8 cellular contexts compared by ENCODE assay signal in genomic region chr9:128551652-128552152, GRCh38. TPM values are rescaled to one million over a fixed set of nuclear protein-coding genes. Genes with fewer than 3 reads are reported as not detected.
DNase-seq lines count a peak whose midpoint lies in the region; ATAC-seq lines count a peak whose summit lies in the region.

No MANE protein-coding gene starts in this region.

- H3K36me3 Mint-ChIP-seq in T-helper 2 cell treated with Interferon-gamma antibody and Interleukin-4, amounts not matched to agents 5 μg/mL and 100 μg/mL, for 36 hours (ENCODE audit: low read depth), result no peaks in the 10 kb centered on the region
- peaks cover 2% of the 10 kb centered on the region for H3K36me3 Mint-ChIP-seq in activated CD4-positive, alpha-beta memory T cell treated with anti-CD3 and anti-CD28 coated beads for 36 hours
- no peaks in the 10 kb centered on the region for H3K36me3 Mint-ChIP-seq in stimulated activated memory B cell treated with anti-CD40 and anti-IgM and Interleukin-4, amounts not matched to agents 10 μg/mL and 1 μg/mL and 100 μg/mL, for 72 hours

- CTCF ChIA-PET in activated CD4-positive, alpha-beta memory T cell treated with anti-CD3 and anti-CD28 coated beads for 36 hours (lab: Charles Lee), result interaction anchor here (1.0 to 2.5 kb wide), 4 partner anchors 11 to 266 kb away, joined by 3 to 10 read pairs (median 4); partner anchors contain the start of gene ENDOG

- peaks cover 9% of the 10 kb centered on the region for H3K4me1 ChIP-seq in iPS DF 6.9 (ENCODE audit: control insufficient read depth, insufficient read depth, low read length)

- peak overlapping the region; percentile 93 for H3K4me3 Mint-ChIP-seq in T-helper 2 cell treated with Interferon-gamma antibody and Interleukin-4, amounts not matched to agents 5 μg/mL and 100 μg/mL, for 36 hours
- H3K4me3 Mint-ChIP-seq in activated CD4-positive, alpha-beta memory T cell treated with anti-CD3 and anti-CD28 coated beads for 36 hours, result peak overlapping the region; percentile 96
- peak overlapping the region; percentile 98 for H3K4me3 Mint-ChIP-seq in stimulated activated memory B cell treated with anti-CD40 and anti-IgM and Interleukin-4, amounts not matched to agents 10 μg/mL and 1 μg/mL and 100 μg/mL, for 72 hours

- no peak for DNase-seq in T-helper 2 cell treated with Interferon-gamma antibody and Interleukin-4, amounts not matched to agents 5 μg/mL and 100 μg/mL, for 36 hours (ENCODE audit: low spot score)
- DNase-seq in T-helper 2 cell, result no peak
- DNase-seq in activated CD4-positive, alpha-beta memory T cell treated with anti-CD3 and anti-CD28 coated beads for 36 hours, result no peak
- DNase-seq in iPS DF 6.9 (ENCODE audit: low read depth, low spot score), result no peak
- DNase-seq in NCI-H345 treated with DMSO at 0.1 percent for 48 hours (lab: John Stamatoyannopoulos, UW; ENCODE audit: unreplicated experiment), result no peak
- no peak for DNase-seq in ureter (ENCODE audit: low spot score)
- DNase-seq in amniotic stem cell (lab: John Stamatoyannopoulos, UW), result no peak

- POLR2A ChIA-PET in activated CD4-positive, alpha-beta memory T cell treated with anti-CD3 and anti-CD28 coated beads for 36 hours (lab: Charles Lee), result interaction anchor here (0.8 to 2.6 kb wide), 8 partner anchors 8 to 278 kb away, joined by 3 to 8 read pairs (median 4); partner anchors contain the start of genes GLE1, GOLGA2, SPOUT1 and SWI5

- intact Hi-C loops in activated CD4-positive, alpha-beta memory T cell treated with anti-CD3 and anti-CD28 coated beads for 36 hours (cut with micrococcal nuclease), result loop anchor here (1.0 to 5.0 kb wide), 7 partner anchors 35 to 477 kb away; partner anchors contain the start of genes GLE1, KYAT1, LRRC8A and ODF2

- H3K27ac ChIP-seq in iPS DF 6.9 (ENCODE audit: low read length), result no peak overlapping the region

- peak overlapping the region; percentile 94 for H3K27ac Mint-ChIP-seq in T-helper 2 cell treated with Interferon-gamma antibody and Interleukin-4, amounts not matched to agents 5 μg/mL and 100 μg/mL, for 36 hours
- H3K27ac Mint-ChIP-seq in activated CD4-positive, alpha-beta memory T cell treated with anti-CD3 and anti-CD28 coated beads for 36 hours, result peak overlapping the region; percentile 95
- H3K27ac Mint-ChIP-seq in stimulated activated memory B cell treated with anti-CD40 and anti-IgM and Interleukin-4, amounts not matched to agents 10 μg/mL and 1 μg/mL and 100 μg/mL, for 72 hours, result no peak overlapping the region

- no peaks in the 10 kb centered on the region for H3K27me3 ChIP-seq in iPS DF 6.9 (ENCODE audit: control insufficient read depth, insufficient read depth, low read length)

- H3K9me3 Mint-ChIP-seq in T-helper 2 cell treated with Interferon-gamma antibody and Interleukin-4, amounts not matched to agents 5 μg/mL and 100 μg/mL, for 36 hours, result no peaks in the 10 kb centered on the region
- no peaks in the 10 kb centered on the region for H3K9me3 Mint-ChIP-seq in activated CD4-positive, alpha-beta memory T cell treated with anti-CD3 and anti-CD28 coated beads for 36 hours
- no peaks in the 10 kb centered on the region for H3K9me3 Mint-ChIP-seq in stimulated activated memory B cell treated with anti-CD40 and anti-IgM and Interleukin-4, amounts not matched to agents 10 μg/mL and 1 μg/mL and 100 μg/mL, for 72 hours

- no CpG with 5 or more reads among the region's 22 CpGs for whole genome bisulfite sequencing in iPS DF 6.9 (ENCODE audit: insufficient coverage, insufficient read length)

- ATAC-seq in stimulated activated memory B cell treated with anti-CD40 and anti-IgM and Interleukin-4, amounts not matched to agents 10 μg/mL and 1 μg/mL and 100 μg/mL, for 72 hours, result no peak

- no peaks in the 10 kb centered on the region for H3K36me3 ChIP-seq in iPS DF 6.9 (ENCODE audit: control insufficient read depth, insufficient read depth, low read length)

- H3K27me3 Mint-ChIP-seq in T-helper 2 cell treated with Interferon-gamma antibody and Interleukin-4, amounts not matched to agents 5 μg/mL and 100 μg/mL, for 36 hours (ENCODE audit: low read depth), result no peaks in the 10 kb centered on the region
- H3K27me3 Mint-ChIP-seq in activated CD4-positive, alpha-beta memory T cell treated with anti-CD3 and anti-CD28 coated beads for 36 hours, result no peaks in the 10 kb centered on the region
- no peaks in the 10 kb centered on the region for H3K27me3 Mint-ChIP-seq in stimulated activated memory B cell treated with anti-CD40 and anti-IgM and Interleukin-4, amounts not matched to agents 10 μg/mL and 1 μg/mL and 100 μg/mL, for 72 hours

- peaks cover 35% of the 10 kb centered on the region for H3K4me1 Mint-ChIP-seq in T-helper 2 cell treated with Interferon-gamma antibody and Interleukin-4, amounts not matched to agents 5 μg/mL and 100 μg/mL, for 36 hours (ENCODE audit: low read depth)
- peaks cover 32% of the 10 kb centered on the region for H3K4me1 Mint-ChIP-seq in activated CD4-positive, alpha-beta memory T cell treated with anti-CD3 and anti-CD28 coated beads for 36 hours (ENCODE audit: low read depth)
- H3K4me1 Mint-ChIP-seq in stimulated activated memory B cell treated with anti-CD40 and anti-IgM and Interleukin-4, amounts not matched to agents 10 μg/mL and 1 μg/mL and 100 μg/mL, for 72 hours, result peaks cover 12% of the 10 kb centered on the region

- peak overlapping the region; percentile 60; the same call in 1 of the 2 replicates for H3K4me3 ChIP-seq in iPS DF 6.9 (ENCODE audit: low read length)

- H3K9me3 ChIP-seq in iPS DF 6.9 (ENCODE audit: control insufficient read depth, insufficient read depth, low read length), result no peaks in the 10 kb centered on the region

RNA-seq across cellular contexts. Expression of gene SPTAN1, which starts 0.7 kb away (rescaled TPM):
- total RNA-seq in activated CD4-positive, alpha-beta memory T cell treated with anti-CD3 and anti-CD28 coated beads for 36 hours, result 100 to 1,000 TPM; 228 TPM
- total RNA-seq in ureter, result 398 TPM

RNA-seq across cellular contexts. Expression of gene GLE1, which starts 47.2 kb away (rescaled TPM):
- total RNA-seq in activated CD4-positive, alpha-beta memory T cell treated with anti-CD3 and anti-CD28 coated beads for 36 hours, result 10 to 100 TPM; 55.6 to 57.0 TPM
- 19.8 TPM for total RNA-seq in ureter
